Comparison of ENCODE assay signal across 12 cellular contexts in the genomic region with DNA sequence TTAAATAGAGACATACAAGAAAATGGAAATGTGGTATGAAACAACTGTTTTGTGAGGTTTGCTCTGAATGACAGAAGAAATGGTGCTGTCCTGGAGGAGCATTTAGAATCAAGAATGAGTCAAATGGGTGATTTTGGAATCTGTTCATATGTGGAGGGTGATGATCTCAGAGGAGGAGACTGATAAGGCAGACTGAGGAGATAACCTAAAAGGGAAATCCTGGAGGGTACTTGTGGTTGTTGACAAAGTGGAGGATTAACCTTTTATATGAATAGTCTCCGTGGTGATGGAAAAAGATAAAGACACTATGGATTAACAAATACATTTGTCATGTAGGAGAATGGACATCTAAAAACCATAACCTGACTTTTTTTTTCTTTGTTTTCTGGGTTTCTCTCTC.
A peak's percentile ranks its signal among the peaks of the same experiment; 100 is the strongest.
DNase-seq lines count a peak whose midpoint lies in the region.
"Had no signal": no experiment of that assay in that cellular context is flagged by ENCODE, and none has a peak within 500 bp of the region (broad histone marks: within the 10 kb centered on the region; RNA-seq: fewer than 3 reads in every experiment).

No MANE protein-coding gene starts in this region.

- DNase-seq in NCI-H345 (lab: John Stamatoyannopoulos, UW) (peak; percentile 34), NCI-H345 treated with DMSO at 0.1 percent for 48 hours (lab: John Stamatoyannopoulos, UW; ENCODE audit: unreplicated experiment) (no peak), DMS53 (lab: John Stamatoyannopoulos, UW) (peak; percentile 30), NCI-H2029 (lab: John Stamatoyannopoulos, UW) (peak; percentile 77), amniotic epithelial cell (ENCODE audit: low read depth) (peak; percentile 58), AG08396 (ENCODE audit: low spot score) (no peak), RPMI8226 (no peak)
- DNase-seq: CD4-positive, alpha-beta memory T cell; DMS79; GDM1; GM23248; KG1 had no signal

Comparison
In these comparisons a context has a peak if more than half of its experiments do, and no peak if none do; other contexts are left out.
1. DNase-seq: peak in NCI-H345 (single experiment), DMS53 (single experiment), NCI-H2029 (single experiment) and amniotic epithelial cell (single experiment); none in NCI-H345 treated with DMSO at 0.1 percent for 48 hours (single experiment), AG08396 (single experiment) and RPMI8226 (single experiment).